In genomic region chr5:43336159-43336558, GRCh38 we compare ENCODE assay signal across 15 cellular contexts. TPM values are rescaled to one million over a fixed set of nuclear protein-coding genes. Genes with fewer than 3 reads are reported as not detected.
DNase-seq lines count a peak whose midpoint lies in the region; ATAC-seq and TF ChIP-seq lines count a peak whose summit lies in the region.
"Had no signal": no experiment of that assay in that cellular context is flagged by ENCODE, and none has a peak within 500 bp of the region (broad histone marks: within the 10 kb centered on the region; RNA-seq: fewer than 3 reads in every experiment).

No MANE protein-coding gene starts in this region.

- no peaks in the 10 kb centered on the region for H3K27me3 ChIP-seq in CD4-positive, alpha-beta T cell (ENCODE audit: control insufficient read depth, insufficient read depth, low read length)

- CTCF ChIA-PET in CD4-positive, alpha-beta T cell (lab: Charles Lee): no interaction called here

- H3K9me3 ChIP-seq in CD4-positive, alpha-beta T cell (ENCODE audit: control insufficient read depth, low read length): peaks cover 11% of the 10 kb centered on the region

- ATAC-seq in activated T-cell treated with anti-CD3 and anti-CD28 coated beads, Interleukin-2, amount 50 U/mL, for 72 hours (replicated peaks in 1 of 2): peak; percentile 96 to 98
- ATAC-seq in activated T-helper 17 cell treated with anti-CD3 and anti-CD28 coated beads, Interleukin-2, amount 50 U/mL, for 72 hours (replicated peaks): peak; percentile 93
- ATAC-seq in CD4-positive, alpha-beta T cell (ENCODE audit: poor library complexity): no peak

- TF ChIP-seq CTCF in CD4-positive, alpha-beta T cell (IDR thresholded peaks at IDR 0.05): no peak

- POLR2A ChIA-PET in CD4-positive, alpha-beta T cell (lab: Charles Lee): no interaction called here

- peak overlapping the region; percentile 38 for H3K27ac Mint-ChIP-seq in activated T-cell treated with anti-CD3 and anti-CD28 coated beads, Interleukin-2, amount 50 U/mL, for 72 hours
- H3K27ac Mint-ChIP-seq in activated T-helper 17 cell treated with anti-CD3 and anti-CD28 coated beads, Interleukin-2, amount 50 U/mL, for 72 hours: peak overlapping the region; percentile 40
- H3K27ac Mint-ChIP-seq in CD4-positive, alpha-beta T cell: no peak overlapping the region

- H3K27ac ChIP-seq in CD4-positive, alpha-beta T cell (ENCODE audit: low read depth, low read length): no peak overlapping the region
- H3K27ac ChIP-seq: parathyroid adenoma, skin epidermis had no signal

- H3K27me3 Mint-ChIP-seq in activated T-cell treated with anti-CD3 and anti-CD28 coated beads, Interleukin-2, amount 50 U/mL, for 72 hours (ENCODE audit: low read depth): peaks cover 27% of the 10 kb centered on the region
- peaks cover 22% of the 10 kb centered on the region for H3K27me3 Mint-ChIP-seq in activated T-helper 17 cell treated with anti-CD3 and anti-CD28 coated beads, Interleukin-2, amount 50 U/mL, for 72 hours
- peaks cover 22% of the 10 kb centered on the region for H3K27me3 Mint-ChIP-seq in CD4-positive, alpha-beta T cell

- DNase-seq in activated T-cell treated with anti-CD3 and anti-CD28 coated beads, Interleukin-2, amount 50 U/mL, for 72 hours: peak; percentile 59 to 61
- DNase-seq in activated T-cell treated with anti-CD3 and anti-CD28 coated beads, Interleukin-2, amount 50 U/mL, for 1 hour: no peak
- DNase-seq in HT-29 (ENCODE audit: low spot score) (peak; percentile 6), kidney tubule cell (ENCODE audit: low spot score) (peak; percentile 70), foreskin melanocyte (no peak), RPMI8226 (no peak)
- no peak for DNase-seq in CD4-positive, alpha-beta T cell
- DNase-seq: activated CD8-positive, alpha-beta memory T cell treated with anti-CD3 and anti-CD28 coated beads for 24 hours; central memory CD4-positive, alpha-beta T cell; effector memory CD4-positive, alpha-beta T cell; KBM-7; NCI-H1694 treated with DMSO at 0.1 percent for 48 hours had no signal

- peak overlapping the region in 1 of 2 donors; percentile 2 for H3K4me3 Mint-ChIP-seq in activated T-cell treated with anti-CD3 and anti-CD28 coated beads, Interleukin-2, amount 50 U/mL, for 72 hours
- peak overlapping the region; percentile 22 for H3K4me3 Mint-ChIP-seq in activated T-helper 17 cell treated with anti-CD3 and anti-CD28 coated beads, Interleukin-2, amount 50 U/mL, for 72 hours
- H3K4me3 Mint-ChIP-seq in CD4-positive, alpha-beta T cell: no peak overlapping the region

- peaks cover 30 to 44% of the 10 kb centered on the region in 2 donors for H3K36me3 Mint-ChIP-seq in activated T-cell treated with anti-CD3 and anti-CD28 coated beads, Interleukin-2, amount 50 U/mL, for 72 hours (ENCODE audit: insufficient read depth in 2 of 2)
- H3K36me3 Mint-ChIP-seq in activated T-helper 17 cell treated with anti-CD3 and anti-CD28 coated beads, Interleukin-2, amount 50 U/mL, for 72 hours (ENCODE audit: low read depth): peaks cover 10% of the 10 kb centered on the region
- peaks cover 7% of the 10 kb centered on the region for H3K36me3 Mint-ChIP-seq in CD4-positive, alpha-beta T cell (ENCODE audit: low read depth)

- H3K9me3 Mint-ChIP-seq in activated T-cell treated with anti-CD3 and anti-CD28 coated beads, Interleukin-2, amount 50 U/mL, for 72 hours: peaks cover 32 to 33% of the 10 kb centered on the region in 2 donors
- peaks cover 23% of the 10 kb centered on the region for H3K9me3 Mint-ChIP-seq in activated T-helper 17 cell treated with anti-CD3 and anti-CD28 coated beads, Interleukin-2, amount 50 U/mL, for 72 hours
- peaks cover 16% of the 10 kb centered on the region for H3K9me3 Mint-ChIP-seq in CD4-positive, alpha-beta T cell

- intact Hi-C loops in CD4-positive, alpha-beta T cell (cut with DNase I, micrococcal nuclease): no loop called here

- H3K4me1 Mint-ChIP-seq in activated T-cell treated with anti-CD3 and anti-CD28 coated beads, Interleukin-2, amount 50 U/mL, for 72 hours (ENCODE audit: low read depth): peaks cover 33% of the 10 kb centered on the region
- H3K4me1 Mint-ChIP-seq in activated T-helper 17 cell treated with anti-CD3 and anti-CD28 coated beads, Interleukin-2, amount 50 U/mL, for 72 hours: peaks cover 12% of the 10 kb centered on the region
- no peaks in the 10 kb centered on the region for H3K4me1 Mint-ChIP-seq in CD4-positive, alpha-beta T cell (ENCODE audit: low read depth)

RNA-seq across cellular contexts. Expression of gene HMGCS1, which starts 22.9 kb away (rescaled TPM):
- 10 to 100 TPM; 78.6 to 81.5 TPM for total RNA-seq in activated T-cell treated with anti-CD3 and anti-CD28 coated beads, Interleukin-2, amount 50 U/mL, for 72 hours
- total RNA-seq in HT-29 (2014; rRNA removed; shearing (Covaris generic)): 50.6 and 51.4 TPM in 2 replicates
- 100 to 1,000 TPM in 1 of 2 donors, 10 to 100 TPM in 1; 90.2 to 108 TPM for total RNA-seq in activated T-helper 17 cell treated with anti-CD3 and anti-CD28 coated beads, Interleukin-2, amount 50 U/mL, for 72 hours
- total RNA-seq in CD4-positive, alpha-beta T cell: 10 to 100 TPM; 43.3 to 52.7 TPM

Comparison
In these comparisons a context has a peak if more than half of its experiments do, and no peak if none do; other contexts are left out.
1. DNase-seq: peak in activated T-cell treated with anti-CD3 and anti-CD28 coated beads, Interleukin-2, amount 50 U/mL, for 72 hours (2 of 2), HT-29 (single experiment) and kidney tubule cell (single experiment); none in activated T-cell treated with anti-CD3 and anti-CD28 coated beads, Interleukin-2, amount 50 U/mL, for 1 hour (single experiment), foreskin melanocyte (single experiment), RPMI8226 (single experiment) and CD4-positive, alpha-beta T cell (0 of 10).